ENCODE assay signal across 31 cellular contexts in the genomic region with DNA sequence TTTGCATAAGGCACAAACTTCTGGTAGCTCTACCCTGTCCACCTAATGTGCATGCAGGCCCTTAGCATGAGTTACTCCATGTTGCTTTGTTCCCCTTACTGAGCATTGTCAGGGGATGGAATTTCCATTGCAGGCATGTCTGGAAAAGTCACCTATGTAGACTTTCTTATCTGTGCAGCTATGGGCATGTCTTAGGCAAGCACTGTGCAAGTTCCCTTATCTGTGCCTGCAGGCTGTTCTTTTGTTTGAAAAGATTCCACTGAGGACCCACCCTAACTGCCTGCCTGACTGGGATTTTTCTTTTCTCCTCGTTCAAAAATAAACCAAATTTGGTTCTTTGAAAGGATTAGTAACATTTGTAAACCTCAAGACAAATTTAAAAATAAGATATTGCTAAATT.
"Had no signal": no experiment of that assay in that cellular context is flagged by ENCODE, and none has a peak within 500 bp of the region (broad histone marks: within the 10 kb centered on the region; RNA-seq: fewer than 3 reads in every experiment).

No MANE protein-coding gene starts in this region.

- H3K27me3 ChIP-seq: adrenal gland, body of pancreas, breast epithelium, MG63 had no signal

- H3K4me3 ChIP-seq: adrenal gland, body of pancreas, breast epithelium, MG63, PC-9 had no signal

- H3K27ac ChIP-seq: adrenal gland, body of pancreas, breast epithelium, PC-9, VCaP had no signal

- H3K4me2 ChIP-seq: PC-9 had no signal

- H3K4me1 ChIP-seq: adrenal gland, body of pancreas, breast epithelium had no signal

- DNase-seq: activated B cell treated with CpG ODN at 0.5 μM for 24 hours; activated CD4-positive, alpha-beta memory T cell treated with anti-CD3 and anti-CD28 coated beads for 36 hours; activated CD4-positive, alpha-beta T cell treated with anti-CD3 and anti-CD28 coated beads for 4 hours; activated CD4-positive, alpha-beta T cell treated with anti-CD3 and anti-CD28 coated beads, Interleukin-2, amount 50 U/mL, for 1 hour; activated CD4-positive, CD25-positive, alpha-beta regulatory T cell treated with anti-CD3 and anti-CD28 coated beads, Interleukin-2, amount 50 U/mL, for 72 hours; activated CD8-positive, alpha-beta memory T cell treated with anti-CD3 and anti-CD28 coated beads, Interleukin-2, amount 50 U/mL, for 4 hours; activated gamma-delta T cell treated with Interleukin-2 at 50 U/mL for 16 hours; activated naive CD4-positive, alpha-beta T cell treated with anti-CD3 and anti-CD28 coated beads for 36 hours; activated T-cell treated with anti-CD3 and anti-CD28 coated beads for 4 hours; activated T-cell treated with anti-CD3 and anti-CD28 coated beads, Interleukin-2, amount 50 U/mL, for 4 hours; adrenal gland; body of pancreas; central memory CD4-positive, alpha-beta T cell; Karpas-422; KBM-7; MG63; NCI-H1048; NCI-H1105 treated with DMSO at 0.1 percent for 48 hours; NCI-H1436; NCI-H1694; NCI-H2029; NCI-H510A; NCI-H526; NCI-H748 treated with DMSO at 0.1 percent for 48 hours; NK-92 treated with Interleukin-12 subunit alpha and Interleukin-12 subunit beta, amount 100 ng/mL, for 24 hours; PC-9; Right ventricle myocardium superior; T1000 had no signal

- H3K9me3 ChIP-seq: adrenal gland, body of pancreas, breast epithelium, MG63 had no signal

- H3K36me3 ChIP-seq: adrenal gland, breast epithelium, MG63 had no signal

- ATAC-seq: activated naive CD4-positive, alpha-beta T cell treated with anti-CD3 and anti-CD28 coated beads, Interleukin-2, amount 50 U/mL, for 72 hours; activated T-cell treated with anti-CD3 and anti-CD28 coated beads, Interleukin-2, amount 50 U/mL, for 4 hours; body of pancreas had no signal

- H2AFZ ChIP-seq: PC-9 had no signal
